10 cellular contexts compared by ENCODE assay signal in genomic region chr17:82836823-82837357, GRCh38. TPM values are rescaled to one million over a fixed set of nuclear protein-coding genes. Genes with fewer than 3 reads are reported as not detected.
DNase-seq lines count a peak whose midpoint lies in the region; ATAC-seq and TF ChIP-seq lines count a peak whose summit lies in the region.
"Had no signal": no experiment of that assay in that cellular context is flagged by ENCODE, and none has a peak within 500 bp of the region (broad histone marks: within the 10 kb centered on the region; RNA-seq: fewer than 3 reads in every experiment).

No MANE protein-coding gene starts in this region.

- H3K4me1 ChIP-seq in skeletal muscle tissue (ENCODE audit: control insufficient read depth in 3 of 3, insufficient read depth in 3 of 3, low read length in 3 of 3): peaks cover 14 to 26% (median 18%) of the 10 kb centered on the region in 3 donors

- H3K27ac ChIP-seq in skeletal muscle tissue (ENCODE audit: low read depth, low read length): peak overlapping the region; percentile 61

- TF ChIP-seq CTCF in Calu3 (IDR thresholded peaks at IDR 0.05; ENCODE audit: unreplicated experiment): no peak

- H3K27ac Mint-ChIP-seq in Calu3 (ENCODE audit: unreplicated experiment): no peak overlapping the region

- no peaks in the 10 kb centered on the region for H3K9me3 Mint-ChIP-seq in Calu3 (ENCODE audit: low read depth, unreplicated experiment)

- H3K36me3 Mint-ChIP-seq in Calu3 (ENCODE audit: insufficient read depth, unreplicated experiment): peaks cover 5% of the 10 kb centered on the region

- DNase-seq in LHCN-M2 (ENCODE audit: low read depth) (peak; percentile 96), SW480 (ENCODE audit: low spot score) (peak; percentile 45), left ventricle myocardium superior (no peak), Calu3 (no peak), NCI-H226 (no peak)
- DNase-seq: OCI-M1; stimulated activated CD4-positive, alpha-beta T cell treated with anti-CD3 and anti-CD28 coated beads, Interleukin-2, amount 100 ng/mL, for 48 hours had no signal

- BruUV-seq in Calu3 (replicated peaks; lab: Mats Ljungman, UMichigan): no TSS peak

- H3K27me3 ChIP-seq in skeletal muscle tissue (ENCODE audit: control insufficient read depth in 3 of 3, insufficient read depth in 3 of 3, low read length in 3 of 3): no peaks in the 10 kb centered on the region

- H3K36me3 ChIP-seq in skeletal muscle tissue (ENCODE audit: control insufficient read depth in 3 of 3, insufficient read depth in 3 of 3, low read length in 3 of 3): peaks cover 0 to 4% (median 2%) of the 10 kb centered on the region in 3 donors

- no peaks in the 10 kb centered on the region for H3K9me3 ChIP-seq in skeletal muscle tissue (ENCODE audit: control insufficient read depth in 3 of 3, low read length in 3 of 3)

- CTCF ChIA-PET in Calu3 (lab: Charles Lee): interaction anchor here (0.6 to 0.7 kb wide), 2 partner anchors 10 to 621 kb away, joined by 3 read pairs; no protein-coding TSS in a partner anchor

- peaks cover 9% of the 10 kb centered on the region for H3K4me1 Mint-ChIP-seq in Calu3 (ENCODE audit: low read depth, unreplicated experiment)

- ATAC-seq in left ventricle myocardium superior: peak; percentile 16
- no peak for ATAC-seq in GM21381 (IDR thresholded peaks at IDR 0.05; ENCODE audit: unreplicated experiment)
- ATAC-seq in HG03175 (IDR thresholded peaks at IDR 0.05; ENCODE audit: unreplicated experiment): no peak

- H3K9ac ChIP-seq in skeletal muscle tissue (ENCODE audit: low read depth in 1 of 3, low read length in 3 of 3): peak overlapping the region in 1 of 3 donors; percentile 42

- no peak overlapping the region for H3K4me3 ChIP-seq in skeletal muscle tissue (ENCODE audit: low read length in 3 of 3)

- intact Hi-C loops in left ventricle myocardium superior (cut with micrococcal nuclease): no loop called here
- intact Hi-C loops in Calu3 (cut with micrococcal nuclease; ENCODE audit: unreplicated experiment): no loop called here

- H3K4me3 Mint-ChIP-seq in Calu3 (ENCODE audit: low read depth, unreplicated experiment): no peak overlapping the region

- no peaks in the 10 kb centered on the region for H3K27me3 Mint-ChIP-seq in Calu3 (ENCODE audit: unreplicated experiment)

RNA-seq across cellular contexts. Expression of gene ZNF750, which starts 2.9 kb away (rescaled TPM):
- not detected in 2 replicates for total RNA-seq in LHCN-M2 (2014; rRNA removed)
- 0.02 TPM for polyA plus RNA-seq in LHCN-M2 (2012)
- total RNA-seq in left ventricle myocardium superior: 0.15 TPM
- not detected for total RNA-seq in skeletal muscle tissue
- not detected in 2 replicates for total RNA-seq in Calu3 (2022)

Comparison
In these comparisons a context has a peak if more than half of its experiments do, and no peak if none do; other contexts are left out.
1. DNase-seq: peak in LHCN-M2 (single experiment) and SW480 (single experiment); none in left ventricle myocardium superior (single experiment), Calu3 (single experiment) and NCI-H226 (single experiment).